Comparison of ENCODE assay signal across 1 cellular context in genomic region chr2:175366814-175367213, GRCh38.
TF ChIP-seq lines count a peak whose summit lies in the region.

No MANE protein-coding gene starts in this region.

TF ChIP-seq in H1, 55 proteins besides CTCF, POLR2A, EP300 and RAD21 (continued from another document):
- TF ChIP-seq KDM1A (IDR thresholded peaks at IDR 0.05; ENCODE audit: borderline replicate concordance, low read length): no peak
- TF ChIP-seq KDM4A (IDR thresholded peaks at IDR 0.05; ENCODE audit: low read depth, low read length, severe bottlenecking): no peak
- TF ChIP-seq TBP (IDR thresholded peaks at IDR 0.05; ENCODE audit: low read depth, low read length): no peak
- no peak for TF ChIP-seq GTF2F1 (IDR thresholded peaks at IDR 0.05; ENCODE audit: borderline replicate concordance, low read depth, low read length)
- no peak for TF ChIP-seq ATF3 (IDR thresholded peaks at IDR 0.05; ENCODE audit: insufficient read depth, low read depth, low read length)
- no peak for TF ChIP-seq POLR2AphosphoS5 (IDR thresholded peaks at IDR 0.05; ENCODE audit: low read depth, low read length)
- TF ChIP-seq TAF7 (optimal IDR thresholded peaks at IDR 0.05; ENCODE audit: borderline replicate concordance, low read depth, low read length): no peak
- no peak for TF ChIP-seq ZNF274 (IDR thresholded peaks at IDR 0.05; ENCODE audit: borderline replicate concordance, extremely low read depth, low read length)
- TF ChIP-seq CTBP2 (IDR thresholded peaks at IDR 0.05; ENCODE audit: borderline replicate concordance, insufficient read depth, insufficient read length, low read length): no peak
- TF ChIP-seq CREB1 (IDR thresholded peaks at IDR 0.05): no peak
